Comparison of ENCODE assay signal across 21 cellular contexts in the genomic region with DNA sequence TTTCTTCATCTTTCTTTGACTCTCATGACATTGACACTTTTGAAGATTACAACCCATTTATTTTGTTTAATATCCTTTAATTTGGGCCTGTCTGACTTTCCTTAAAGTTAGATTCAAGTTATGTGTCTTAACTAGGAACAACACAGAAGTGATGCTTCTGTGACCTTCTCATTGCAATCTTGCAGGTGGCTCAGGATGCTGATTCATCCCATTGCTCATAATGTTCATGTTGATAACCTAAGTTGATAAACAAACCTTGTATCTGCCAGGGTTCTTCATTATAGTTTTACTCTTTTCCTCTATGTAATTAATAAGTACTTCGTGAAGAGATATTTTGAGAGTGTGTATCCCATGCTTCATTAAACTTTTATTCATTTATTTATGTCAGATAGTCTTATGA.
"Had no signal": no experiment of that assay in that cellular context is flagged by ENCODE, and none has a peak within 500 bp of the region (broad histone marks: within the 10 kb centered on the region; RNA-seq: fewer than 3 reads in every experiment).

No MANE protein-coding gene starts in this region.

- DNase-seq: activated CD4-positive, alpha-beta T cell treated with anti-CD3 and anti-CD28 coated beads for 36 hours; activated CD4-positive, CD25-positive, alpha-beta regulatory T cell; activated CD8-positive, alpha-beta memory T cell treated with anti-CD3 and anti-CD28 coated beads, Interleukin-2, amount 10 ng/mL, durations not matched to agents 7 days and 5 days; activated CD8-positive, alpha-beta T cell treated with anti-CD3 and anti-CD28 coated beads, Interleukin-2, amount 10 ng/mL, durations not matched to agents 7 days and 5 days; activated naive CD4-positive, alpha-beta T cell treated with Interleukin-2 at 50 U/mL for 16 hours; activated T-cell treated with anti-CD3 and anti-CD28 coated beads, Interleukin-2, amount 50 U/mL, for 48 hours; anterior cingulate cortex; cerebellar nuclear complex; colonic mucosa; effector memory CD8-positive, alpha-beta T cell; foreskin fibroblast; heart left ventricle; kidney glomerular epithelial cell; left ventricle myocardium superior; right lobe of liver; stimulated activated CD4-positive, alpha-beta T cell treated with anti-CD3 and anti-CD28 coated beads, Interleukin-2, amount 100 ng/mL, for 48 hours; stimulated activated naive CD8-positive, alpha-beta T cell treated with anti-CD3 and anti-CD28 coated beads, Interleukin-15, Interleukin-2, amounts not matched to agents 100 U/mL and 50 U/mL, for 24 hours; testis; transverse colon had no signal

- ATAC-seq: activated CD4-positive, alpha-beta T cell treated with anti-CD3 and anti-CD28 coated beads for 36 hours; activated CD8-positive, alpha-beta memory T cell treated with anti-CD3 and anti-CD28 coated beads, Interleukin-2, amount 10 ng/mL, durations not matched to agents 7 days and 5 days; activated CD8-positive, alpha-beta T cell treated with anti-CD3 and anti-CD28 coated beads, Interleukin-2, amount 10 ng/mL, durations not matched to agents 7 days and 5 days; effector memory CD8-positive, alpha-beta T cell; esophagus mucosa; heart left ventricle; left ventricle myocardium superior; right lobe of liver; stimulated activated naive CD8-positive, alpha-beta T cell treated with anti-CD3 and anti-CD28 coated beads, Interleukin-15, Interleukin-2, amounts not matched to agents 100 U/mL and 50 U/mL, for 24 hours had no signal

- H3K27me3 ChIP-seq: cardiac muscle cell, colonic mucosa, right lobe of liver, testis, transverse colon had no signal

- H3K9me3 ChIP-seq: colonic mucosa, right lobe of liver, testis, transverse colon had no signal

- H3K27ac ChIP-seq: cardiac muscle cell, colonic mucosa, heart left ventricle, right lobe of liver, testis, transverse colon had no signal

- H3K4me1 ChIP-seq: colonic mucosa, right lobe of liver, testis, transverse colon had no signal

- H3K4me3 ChIP-seq: cardiac muscle cell, colonic mucosa, heart left ventricle, right lobe of liver, testis, transverse colon had no signal

- H3K36me3 ChIP-seq: cardiac muscle cell, colonic mucosa, heart left ventricle, right lobe of liver, transverse colon had no signal
